ENCODE assay signal across 1 cellular context in genomic region chr11:63583288-63583687, GRCh38.
TF ChIP-seq lines count a peak whose summit lies in the region.

No MANE protein-coding gene starts in this region.

TF ChIP-seq in HepG2, 621 proteins besides CTCF, POLR2A, EP300 and RAD21 (continued from another document and continues in another):
- TF ChIP-seq ZFP91 (CRISPR knock-in tag; IDR thresholded peaks at IDR 0.05; ENCODE audit: borderline replicate concordance) (no peak), FOXO4 (CRISPR knock-in tag; conservative IDR thresholded peaks at IDR 0.05) (no peak), THRA (CRISPR knock-in tag; IDR thresholded peaks at IDR 0.05; ENCODE audit: borderline replicate concordance) (no peak), ZBTB3 (CRISPR knock-in tag; IDR thresholded peaks at IDR 0.05; ENCODE audit: borderline replicate concordance, low read depth) (no peak), DMTF1 (CRISPR knock-in tag; IDR thresholded peaks at IDR 0.05) (no peak), SOX6 (IDR thresholded peaks at IDR 0.05) (no peak), SOX6 (CRISPR knock-in tag; IDR thresholded peaks at IDR 0.05) (peak; percentile 84), BRD4 (CRISPR knock-in tag; IDR thresholded peaks at IDR 0.05) (no peak), KLF12 (CRISPR knock-in tag; IDR thresholded peaks at IDR 0.05; ENCODE audit: borderline replicate concordance) (no peak), ZNF264 (CRISPR knock-in tag; IDR thresholded peaks at IDR 0.05) (no peak), ZBTB21 (CRISPR knock-in tag; IDR thresholded peaks at IDR 0.05) (no peak), FOXA3 (CRISPR knock-in tag; IDR thresholded peaks at IDR 0.05) (peak; percentile 36; the same call in 1 of the 2 replicates), NFYB (CRISPR knock-in tag; IDR thresholded peaks at IDR 0.05) (no peak), RFX1 (IDR thresholded peaks at IDR 0.05) (no peak), MIER3 (CRISPR knock-in tag; IDR thresholded peaks at IDR 0.05; ENCODE audit: borderline replicate concordance) (no peak), CEBPB (IDR thresholded peaks at IDR 0.05; ENCODE audit: borderline replicate concordance, low read depth, low read length) (0 out of 2 replicates have a peak, but pooled peaks have one; percentile 17), HOXD1 (CRISPR knock-in tag; IDR thresholded peaks at IDR 0.05) (no peak), ZMYM2 (CRISPR knock-in tag; IDR thresholded peaks at IDR 0.05) (no peak), FOXC1 (CRISPR knock-in tag; IDR thresholded peaks at IDR 0.05; ENCODE audit: borderline replicate concordance) (no peak), ZNF776 (CRISPR knock-in tag; IDR thresholded peaks at IDR 0.05) (no peak), ZNF7 (CRISPR knock-in tag; IDR thresholded peaks at IDR 0.05) (no peak), ZNF660 (CRISPR knock-in tag; IDR thresholded peaks at IDR 0.05; ENCODE audit: borderline replicate concordance, low read depth) (no peak), ATF2 (CRISPR knock-in tag; IDR thresholded peaks at IDR 0.05) (no peak), ARID2 (CRISPR knock-in tag; IDR thresholded peaks at IDR 0.05; ENCODE audit: borderline replicate concordance) (no peak), ZNF383 (CRISPR knock-in tag; IDR thresholded peaks at IDR 0.05; ENCODE audit: borderline replicate concordance) (no peak), ZNF556 (CRISPR knock-in tag; IDR thresholded peaks at IDR 0.05; ENCODE audit: borderline replicate concordance) (no peak), ZNF670 (CRISPR knock-in tag; IDR thresholded peaks at IDR 0.05; ENCODE audit: borderline replicate concordance) (no peak), HHEX (CRISPR knock-in tag; IDR thresholded peaks at IDR 0.05) (no peak), ZNF296 (CRISPR knock-in tag; conservative IDR thresholded peaks at IDR 0.05) (no peak), ZNF30 (CRISPR knock-in tag; IDR thresholded peaks at IDR 0.05) (no peak), RAD51 (IDR thresholded peaks at IDR 0.05; ENCODE audit: borderline replicate concordance) (no peak), TEAD3 (CRISPR knock-in tag; optimal IDR thresholded peaks at IDR 0.05; ENCODE audit: borderline replicate concordance) (no peak), ZBTB44 (CRISPR knock-in tag; IDR thresholded peaks at IDR 0.05) (no peak), SCMH1 (CRISPR knock-in tag; IDR thresholded peaks at IDR 0.05; ENCODE audit: borderline replicate concordance) (no peak), ZNF772 (CRISPR knock-in tag; IDR thresholded peaks at IDR 0.05) (no peak), MYPOP (CRISPR knock-in tag; IDR thresholded peaks at IDR 0.05) (no peak), CEBPG (CRISPR knock-in tag; IDR thresholded peaks at IDR 0.05) (peak; percentile 70), ZNF644 (CRISPR knock-in tag; IDR thresholded peaks at IDR 0.05; ENCODE audit: low read depth) (peak; percentile 30; the same call in 1 of the 2 replicates), GABPA (IDR thresholded peaks at IDR 0.05; ENCODE audit: low read depth, low read length) (no peak), GABPA (CRISPR knock-in tag; IDR thresholded peaks at IDR 0.05; ENCODE audit: low read depth) (no peak), SNAPC5 (CRISPR knock-in tag; IDR thresholded peaks at IDR 0.05; ENCODE audit: borderline replicate concordance) (no peak), ZNF629 (CRISPR knock-in tag; conservative IDR thresholded peaks at IDR 0.05) (0 out of 2 replicates have a peak, but pooled peaks have one; percentile 23), SP4 (CRISPR knock-in tag; IDR thresholded peaks at IDR 0.05) (no peak), PAXIP1 (CRISPR knock-in tag; conservative IDR thresholded peaks at IDR 0.05) (no peak), ELK4 (CRISPR knock-in tag; IDR thresholded peaks at IDR 0.05; ENCODE audit: borderline replicate concordance) (no peak), ARNT2 (CRISPR knock-in tag; IDR thresholded peaks at IDR 0.05; ENCODE audit: low read depth) (no peak), ZNF652 (CRISPR knock-in tag; IDR thresholded peaks at IDR 0.05; ENCODE audit: borderline replicate concordance, low read depth) (no peak), FOXK2 (IDR thresholded peaks at IDR 0.05) (no peak), ZZZ3 (CRISPR knock-in tag; IDR thresholded peaks at IDR 0.05; ENCODE audit: borderline replicate concordance) (no peak), JUNB (CRISPR knock-in tag; IDR thresholded peaks at IDR 0.05; ENCODE audit: borderline replicate concordance) (no peak), ZNF572 (CRISPR knock-in tag; IDR thresholded peaks at IDR 0.05) (no peak), EED (CRISPR knock-in tag; IDR thresholded peaks at IDR 0.05) (no peak), ZNF512 (CRISPR knock-in tag; IDR thresholded peaks at IDR 0.05) (no peak), ZNF746 (CRISPR knock-in tag; IDR thresholded peaks at IDR 0.05) (no peak), STAT5B (CRISPR knock-in tag; IDR thresholded peaks at IDR 0.05) (no peak), ZNF720 (CRISPR knock-in tag; IDR thresholded peaks at IDR 0.05) (no peak)
